In the genomic region with DNA sequence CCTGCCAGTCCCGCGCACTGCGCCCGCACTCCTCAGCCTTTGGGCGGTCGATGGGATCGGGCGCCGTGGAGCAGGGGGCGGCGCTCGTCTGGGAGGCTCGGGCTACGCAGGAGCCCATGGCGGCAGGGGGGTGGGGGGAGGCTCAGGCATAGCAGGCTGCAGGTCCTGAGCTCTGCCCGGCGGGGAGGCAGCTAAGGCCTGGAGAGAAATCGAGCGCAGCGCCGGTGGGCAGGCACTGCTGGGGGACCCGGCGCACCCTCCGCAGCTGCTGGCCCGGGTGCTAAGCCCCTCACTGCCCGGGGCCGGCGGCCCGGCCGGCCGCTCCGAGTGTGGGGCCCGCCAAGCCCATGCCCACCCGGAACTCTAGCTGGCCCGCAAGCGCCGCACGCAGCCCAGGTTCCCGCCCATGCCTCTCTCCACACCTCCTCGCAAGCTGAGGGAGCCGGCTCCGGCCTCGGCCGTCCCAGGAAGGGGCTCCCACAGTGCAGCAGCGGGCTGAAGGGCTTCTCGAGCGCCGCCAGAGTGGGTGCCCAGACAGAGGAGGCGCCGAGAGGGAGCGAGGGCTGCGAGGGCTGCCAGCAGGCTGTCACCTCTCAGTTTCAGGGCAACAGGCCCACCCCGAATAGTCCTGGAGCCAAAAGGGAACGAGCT, we compare ENCODE assay signal across 1 cellular context.
TF ChIP-seq lines count a peak whose summit lies in the region.

No MANE protein-coding gene starts in this region.

TF ChIP-seq in WTC11, 78 proteins besides CTCF, POLR2A, EP300 and RAD21 (continued from another document):
- TF ChIP-seq TEAD1 (CRISPR knock-in tag; IDR thresholded peaks at IDR 0.05): no peak; the same call in 1 of the 2 replicates
- no peak for TF ChIP-seq SP1 (CRISPR knock-in tag; conservative IDR thresholded peaks at IDR 0.05)
